Comparison of ENCODE assay signal across 8 cellular contexts in genomic region chr16:30335598-30336474, GRCh38. TPM values are rescaled to one million over a fixed set of nuclear protein-coding genes. Genes with fewer than 3 reads are reported as not detected.
A peak's percentile ranks its signal among the peaks of the same experiment; 100 is the strongest.
DNase-seq lines count a peak whose midpoint lies in the region; ATAC-seq and TF ChIP-seq lines count a peak whose summit lies in the region.

No MANE protein-coding gene starts in this region.

- H3K27me3 ChIP-seq in SU-DHL-6 (ENCODE audit: low read length) (no peaks in the 10 kb centered on the region), esophagus (ENCODE audit: control insufficient read depth in 1 of 2, insufficient read depth in 2 of 2, low read length in 2 of 2) (no peaks in the 10 kb centered on the region), neural progenitor cell (no peaks in the 10 kb centered on the region)

- H3K4me2 ChIP-seq in SU-DHL-6 (ENCODE audit: low read depth, low read length, poor library complexity, severe bottlenecking) (peak overlapping the region; percentile 71), neural progenitor cell (peak overlapping the region; percentile 39)

- H3K79me2 ChIP-seq in SU-DHL-6 (ENCODE audit: insufficient read depth, low read length) (peaks cover 29% of the 10 kb centered on the region), neural progenitor cell (ENCODE audit: low read depth) (peaks cover 34% of the 10 kb centered on the region)

- peak overlapping the region; percentile 66 for H3K27ac Mint-ChIP-seq in neural progenitor cell

- H3K9me3 ChIP-seq in SU-DHL-6 (ENCODE audit: insufficient read depth, low read length) (no peaks in the 10 kb centered on the region), esophagus (ENCODE audit: control insufficient read depth in 2 of 2, insufficient read depth in 1 of 2, low read depth in 1 of 2, low read length in 1 of 2) (no peaks in the 10 kb centered on the region), neural progenitor cell (ENCODE audit: low read depth) (no peaks in the 10 kb centered on the region)

- H3K4me3 Mint-ChIP-seq in neural progenitor cell: peak overlapping the region; percentile 81

- peaks cover 13% of the 10 kb centered on the region for H3K4me1 Mint-ChIP-seq in neural progenitor cell

- H3K36me3 Mint-ChIP-seq in neural progenitor cell: peaks cover 2% of the 10 kb centered on the region

- WGBS in esophagus, 2 donors: 43 to 44% methylated on average over 17 of the region's 17 CpGs

- H3K9me3 Mint-ChIP-seq in neural progenitor cell: no peaks in the 10 kb centered on the region

- peak; percentile 34 for DNase-seq in NCI-H1092 treated with DMSO at 0.1 percent for 48 hours (lab: John Stamatoyannopoulos, UW)
- no peak for DNase-seq in NCI-H1092 (lab: John Stamatoyannopoulos, UW)
- DNase-seq in neural progenitor cell (ENCODE audit: low spot score): no peak
- no peak for DNase-seq in hepatic stellate cell (ENCODE audit: low spot score)
- DNase-seq in NCI-H446 treated with DMSO at 0.1 percent for 48 hours (lab: John Stamatoyannopoulos, UW): no peak

- no peak overlapping the region for H2AFZ ChIP-seq in SU-DHL-6 (ENCODE audit: low read depth, low read length, severe bottlenecking)
- H2AFZ ChIP-seq in neural progenitor cell (replicated peaks): no peak overlapping the region

- no peaks in the 10 kb centered on the region for H4K20me1 ChIP-seq in SU-DHL-6 (ENCODE audit: low read depth, low read length)
- H4K20me1 ChIP-seq in neural progenitor cell (ENCODE audit: low read depth): no peaks in the 10 kb centered on the region

- TF ChIP-seq CTCF in SU-DHL-6 (IDR thresholded peaks at IDR 0.05; ENCODE audit: insufficient read depth, low read length, poor library complexity, severe bottlenecking) (no peak), neural progenitor cell (IDR thresholded peaks at IDR 0.05) (no peak)

- H3K9ac ChIP-seq in SU-DHL-6 (ENCODE audit: low read length) (peak overlapping the region; percentile 74), neural progenitor cell (no peak overlapping the region)

- H3K36me3 ChIP-seq in SU-DHL-6 (ENCODE audit: low read length): no peaks in the 10 kb centered on the region
- H3K36me3 ChIP-seq in esophagus (ENCODE audit: control insufficient read depth in 2 of 2, insufficient read depth in 2 of 2, low read length in 1 of 2): no peaks in the 10 kb centered on the region
- H3K36me3 ChIP-seq in neural progenitor cell: no peaks in the 10 kb centered on the region

- H3K27ac ChIP-seq in SU-DHL-6 (ENCODE audit: low read depth, low read length) (peak overlapping the region; percentile 89), esophagus (ENCODE audit: low read depth in 2 of 2, low read length in 1 of 2) (peak overlapping the region; percentile 82 to 100), neural progenitor cell (no peak overlapping the region)

- H3K4me1 ChIP-seq in esophagus (ENCODE audit: control insufficient read depth in 2 of 2, insufficient read depth in 2 of 2, low read length in 1 of 2) (peaks cover 5% of the 10 kb centered on the region in 2 donors), neural progenitor cell (no peaks in the 10 kb centered on the region)

- no peaks in the 10 kb centered on the region for H3K9me2 ChIP-seq in SU-DHL-6 (replicated peaks; ENCODE audit: insufficient read depth, low read length)

- peak overlapping the region; percentile 54 for H3K4me3 ChIP-seq in SU-DHL-6 (ENCODE audit: insufficient read depth, low read length, poor library complexity, severe bottlenecking)
- H3K4me3 ChIP-seq in esophagus (ENCODE audit: low read depth in 1 of 2, low read length in 2 of 2): peak overlapping the region; percentile 58 to 86
- peak overlapping the region; percentile 88 for H3K4me3 ChIP-seq in neural progenitor cell

- H3F3A ChIP-seq in SU-DHL-6 (ENCODE audit: insufficient read depth) (peaks cover 12% of the 10 kb centered on the region), neural progenitor cell (ENCODE audit: low read depth) (peaks cover 8% of the 10 kb centered on the region)

- ATAC-seq in HG02973 (IDR thresholded peaks at IDR 0.05; ENCODE audit: unreplicated experiment): peak; percentile 6

- H3K27me3 Mint-ChIP-seq in neural progenitor cell (ENCODE audit: insufficient read depth, low read depth): peaks cover 8% of the 10 kb centered on the region

RNA-seq across cellular contexts. Expression of gene CD2BP2, which starts 19.3 kb away (rescaled TPM):
- 10 to 100 TPM; 25.2 to 34.3 TPM for polyA plus RNA-seq in esophagus
- 30.4 and 55.1 TPM in 2 replicates for total RNA-seq in neural progenitor cell (ENCODE audit: low replicate concordance)

RNA-seq across cellular contexts. Expression of gene TBC1D10B, which starts 34.5 kb away (rescaled TPM):
- 10 to 100 TPM; 19.8 to 27.5 TPM for polyA plus RNA-seq in esophagus
- total RNA-seq in neural progenitor cell (ENCODE audit: low replicate concordance): 8.2 and 23.4 TPM in 2 replicates

RNA-seq across cellular contexts. Expression of gene MYL11, which starts 38.8 kb away (rescaled TPM):
- polyA plus RNA-seq in esophagus: 1 to 10 TPM; 1.3 to 2.1 TPM
- 0.68 and 4.1 TPM in 2 replicates for total RNA-seq in neural progenitor cell (ENCODE audit: low replicate concordance)

RNA-seq across cellular contexts. Expression of gene SEPTIN1, which starts 46.5 kb away (rescaled TPM):
- polyA plus RNA-seq in esophagus: 1 to 10 TPM; 3.5 to 6.8 TPM
- 1.1 TPM in 1 of 2 replicates, not detected in the other for total RNA-seq in neural progenitor cell (ENCODE audit: low replicate concordance)

RNA-seq across cellular contexts. Expression of gene ZNF48, which starts 59.4 kb away (rescaled TPM):
- polyA plus RNA-seq in esophagus: 1 to 10 TPM; 1.4 to 2.6 TPM
- 39.3 and 41.8 TPM in 2 replicates for total RNA-seq in neural progenitor cell (ENCODE audit: low replicate concordance)
